19 cellular contexts compared by ENCODE assay signal in genomic region chr11:79113099-79113498, GRCh38.
"Had no signal": no experiment of that assay in that cellular context is flagged by ENCODE, and none has a peak within 500 bp of the region (broad histone marks: within the 10 kb centered on the region; RNA-seq: fewer than 3 reads in every experiment).

No MANE protein-coding gene starts in this region.

- H3K27me3 ChIP-seq: cardiac muscle cell, gastrocnemius medialis, heart right ventricle, right atrium auricular region, tibial artery had no signal

- H3K36me3 Mint-ChIP-seq: activated naive CD8-positive, alpha-beta T cell treated with anti-CD3 and anti-CD28 coated beads for 36 hours; memory B cell; stimulated activated memory B cell treated with anti-CD40 and anti-IgM and Interleukin-4, amounts not matched to agents 10 μg/mL and 1 μg/mL and 100 μg/mL, for 72 hours had no signal

- H3K4me1 ChIP-seq: gastrocnemius medialis, heart right ventricle, left ventricle myocardium inferior, right atrium auricular region, tibial artery had no signal

- H3K9me3 ChIP-seq: gastrocnemius medialis, right atrium auricular region, tibial artery had no signal

- ATAC-seq: activated CD8-positive, alpha-beta T cell treated with anti-CD3 and anti-CD28 coated beads for 36 hours; activated T-cell treated with anti-CD3 and anti-CD28 coated beads, Interleukin-2, amount 50 U/mL, for 72 hours; gastrocnemius medialis; heart right ventricle; stimulated activated memory B cell treated with anti-CD40 and anti-IgM and Interleukin-4, amounts not matched to agents 10 μg/mL and 1 μg/mL and 100 μg/mL, for 72 hours had no signal

- H3K4me3 Mint-ChIP-seq: activated CD8-positive, alpha-beta T cell treated with anti-CD3 and anti-CD28 coated beads for 36 hours; activated naive CD8-positive, alpha-beta T cell treated with anti-CD3 and anti-CD28 coated beads for 36 hours; activated T-cell treated with anti-CD3 and anti-CD28 coated beads, Interleukin-2, amount 50 U/mL, for 72 hours; memory B cell; stimulated activated memory B cell treated with anti-CD40 and anti-IgM and Interleukin-4, amounts not matched to agents 10 μg/mL and 1 μg/mL and 100 μg/mL, for 72 hours had no signal

- H3K27ac Mint-ChIP-seq: activated CD8-positive, alpha-beta T cell treated with anti-CD3 and anti-CD28 coated beads for 36 hours; activated naive CD8-positive, alpha-beta T cell treated with anti-CD3 and anti-CD28 coated beads for 36 hours; activated T-cell treated with anti-CD3 and anti-CD28 coated beads, Interleukin-2, amount 50 U/mL, for 72 hours; memory B cell; stimulated activated memory B cell treated with anti-CD40 and anti-IgM and Interleukin-4, amounts not matched to agents 10 μg/mL and 1 μg/mL and 100 μg/mL, for 72 hours had no signal

- DNase-seq: activated CD4-positive, alpha-beta T cell treated with anti-CD3 and anti-CD28 coated beads for 4 hours; activated CD8-positive, alpha-beta memory T cell treated with anti-CD3 and anti-CD28 coated beads, Interleukin-2, amount 50 U/mL, for 4 hours; activated CD8-positive, alpha-beta T cell treated with anti-CD3 and anti-CD28 coated beads for 36 hours; activated gamma-delta T cell treated with Interleukin-2 at 50 U/mL for 16 hours; activated naive CD8-positive, alpha-beta T cell treated with anti-CD3 and anti-CD28 coated beads for 36 hours; activated T-cell treated with anti-CD3 and anti-CD28 coated beads, Interleukin-2, amount 50 U/mL, for 72 hours; cortex of kidney; effector memory CD4-positive, alpha-beta T cell; gastrocnemius medialis; heart right ventricle; left ventricle myocardium inferior; stimulated activated CD4-positive, alpha-beta T cell treated with anti-CD3 and anti-CD28 coated beads, Interleukin-1b, Interleukin-23, amount 100 ng/mL, for 48 hours; T-helper 1 cell; tibial artery; WERI-Rb-1 had no signal

- H3K36me3 ChIP-seq: cardiac muscle cell, gastrocnemius medialis, heart right ventricle, left ventricle myocardium inferior, right atrium auricular region, tibial artery, WERI-Rb-1 had no signal

- H3K27ac ChIP-seq: cardiac muscle cell, gastrocnemius medialis, heart right ventricle, left ventricle myocardium inferior, right atrium auricular region, tibial artery, WERI-Rb-1 had no signal

- H3K4me3 ChIP-seq: cardiac muscle cell, gastrocnemius medialis, heart right ventricle, left ventricle myocardium inferior, right atrium auricular region, tibial artery had no signal

- H3K4me1 Mint-ChIP-seq: activated naive CD8-positive, alpha-beta T cell treated with anti-CD3 and anti-CD28 coated beads for 36 hours; memory B cell; stimulated activated memory B cell treated with anti-CD40 and anti-IgM and Interleukin-4, amounts not matched to agents 10 μg/mL and 1 μg/mL and 100 μg/mL, for 72 hours had no signal
